Comparison of ENCODE assay signal across 35 cellular contexts in the genomic region with DNA sequence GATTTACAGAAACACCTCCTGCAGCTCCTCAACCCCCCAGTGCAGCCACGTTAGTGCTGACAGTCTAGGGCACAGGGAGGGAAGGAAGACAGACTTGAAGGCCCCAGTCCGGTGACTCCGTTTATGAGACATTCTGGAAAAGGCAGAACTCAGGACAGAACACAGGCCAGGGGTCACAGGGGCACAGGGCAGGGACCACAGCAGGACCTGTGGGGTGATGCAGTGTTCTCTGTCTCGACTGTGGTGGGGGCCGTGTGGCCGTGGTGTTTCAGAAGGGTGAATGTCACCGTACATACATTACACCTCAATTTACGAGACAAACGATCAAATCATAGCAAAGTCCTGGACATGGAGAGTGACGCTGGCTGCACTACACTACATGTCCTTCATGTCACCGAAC. TPM values are rescaled to one million over a fixed set of nuclear protein-coding genes. Genes with fewer than 3 reads are reported as not detected.
"Had no signal": no experiment of that assay in that cellular context is flagged by ENCODE, and none has a peak within 500 bp of the region (broad histone marks: within the 10 kb centered on the region; RNA-seq: fewer than 3 reads in every experiment).

No MANE protein-coding gene starts in this region.

- H3K4me3 ChIP-seq: gastrocnemius medialis, heart right ventricle, lung, mucosa of descending colon, prostate gland, right atrium auricular region, sigmoid colon, testis, tibial artery, upper lobe of left lung had no signal

- H3K27me3 ChIP-seq: right atrium auricular region, testis had no signal

- FAIRE-seq: colon, islet of Langerhans, urothelium cell line had no signal

- H3K36me3 ChIP-seq: gastrocnemius medialis, heart right ventricle, prostate gland, right atrium auricular region, sigmoid colon, tibial artery, upper lobe of left lung had no signal

- H3K4me1 ChIP-seq: gastrocnemius medialis, heart right ventricle, prostate gland, right atrium auricular region, sigmoid colon, testis, tibial artery, upper lobe of left lung had no signal

- H3K9me3 ChIP-seq: gastrocnemius medialis, heart right ventricle, mucosa of descending colon, prostate gland, right atrium auricular region, sigmoid colon, testis, tibial artery, upper lobe of left lung had no signal

- ATAC-seq: esophagus mucosa; gastrocnemius medialis; mucosa of descending colon; natural killer cell treated with Interleukin-12 subunit alpha and Interleukin-12 subunit beta and Interleukin-15 and Interleukin-18, amount 100 ng/mL, for 72 hours; stimulated activated memory B cell treated with anti-CD40 and anti-IgM and Interleukin-4, amounts not matched to agents 10 μg/mL and 1 μg/mL and 100 μg/mL, for 72 hours; stimulated activated naive CD8-positive, alpha-beta T cell treated with anti-CD3 and anti-CD28 coated beads, Interleukin-15, Interleukin-2, amounts not matched to agents 100 U/mL and 50 U/mL, for 24 hours had no signal

- H3K27ac ChIP-seq: epithelial cell of prostate, gastrocnemius medialis, heart right ventricle, prostate gland, right atrium auricular region, sigmoid colon, testis, tibial artery, upper lobe of left lung had no signal

- DNase-seq: effector CD8-positive, alpha-beta T cell; endodermal cell; foreskin fibroblast; gastrocnemius medialis; hippocampal formation; mesenchymal stem cell; mucosa of descending colon; naive B cell; nucleus accumbens; sigmoid colon; stimulated activated CD4-positive, alpha-beta T cell treated with anti-CD3 and anti-CD28 coated beads, Interleukin-4, amount 100 ng/mL, for 4 hours; stimulated activated naive CD8-positive, alpha-beta T cell treated with anti-CD3 and anti-CD28 coated beads, Interleukin-15, Interleukin-2, amounts not matched to agents 100 U/mL and 50 U/mL, for 24 hours; substantia nigra; testis; tibial artery; upper lobe of left lung had no signal

RNA-seq across cellular contexts. Expression of a gene that starts 11.3 kb away (rescaled TPM):
- total RNA-seq: cerebellum; endodermal cell; esophagus mucosa; gastrocnemius medialis; glomerular endothelial cell; heart right ventricle; kidney epithelial cell; liver; lung; mesothelial cell of epicardium; mucosa of descending colon; natural killer cell treated with Interleukin-12 subunit alpha and Interleukin-12 subunit beta and Interleukin-15 and Interleukin-18, amount 100 ng/mL, for 72 hours; neural crest cell; osteocyte; right atrium auricular region; sigmoid colon; skeletal muscle tissue; upper lobe of left lung had no signal
- polyA plus RNA-seq: liver, lung, sigmoid colon had no signal

RNA-seq across cellular contexts. Expression of a gene that starts 43.0 kb away (rescaled TPM):
- total RNA-seq: osteocyte, skeletal muscle tissue had no signal
